Comparison of ENCODE assay signal across 8 cellular contexts in the genomic region with DNA sequence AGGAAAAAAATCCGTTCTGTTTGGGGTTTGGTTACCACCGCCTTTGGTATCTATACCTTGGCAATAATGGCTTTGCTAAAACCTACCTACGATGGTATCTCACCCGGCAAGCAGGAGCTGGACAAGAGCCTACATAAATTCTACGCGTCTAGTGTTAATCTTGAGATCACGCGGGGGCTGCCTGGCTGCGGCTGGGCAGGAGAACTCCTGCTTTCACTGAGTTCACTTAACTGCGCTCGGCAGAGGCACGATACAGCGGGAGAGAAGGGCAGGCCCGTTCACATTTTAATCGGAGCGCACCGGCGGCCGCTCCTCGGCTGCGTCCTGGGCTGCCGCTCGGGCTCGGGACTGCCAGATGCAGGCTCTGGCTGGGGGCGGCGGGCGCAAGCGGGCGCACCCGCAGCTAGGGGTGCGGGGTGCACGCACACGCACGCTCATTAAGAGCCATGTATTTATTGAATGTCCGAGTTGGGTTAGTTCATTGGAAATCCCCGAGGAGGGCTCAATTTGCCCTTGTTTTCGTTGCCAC. TPM values are rescaled to one million over a fixed set of nuclear protein-coding genes. Genes with fewer than 3 reads are reported as not detected.
DNase-seq lines count a peak whose midpoint lies in the region; ATAC-seq, FAIRE-seq and TF ChIP-seq lines count a peak whose summit lies in the region.

No MANE protein-coding gene starts in this region.

- peaks cover 47% of the 10 kb centered on the region for H3K27me3 ChIP-seq in effector memory CD4-positive, alpha-beta T cell (replicated peaks; ENCODE audit: control insufficient read depth, insufficient read depth, low read length, poor library complexity, severe bottlenecking)
- H3K27me3 ChIP-seq in osteoblast (ENCODE audit: insufficient read depth, low read length) = peaks cover 74% of the 10 kb centered on the region
- H3K27me3 ChIP-seq in small intestine (ENCODE audit: control insufficient read depth in 2 of 2, insufficient read depth in 2 of 2, low read length in 2 of 2) = peaks cover 23 to 43% of the 10 kb centered on the region in 2 donors

- no peaks in the 10 kb centered on the region for H3K9me3 ChIP-seq in effector memory CD4-positive, alpha-beta T cell (ENCODE audit: control insufficient read depth, low read length)
- no peaks in the 10 kb centered on the region for H3K9me3 ChIP-seq in osteoblast (ENCODE audit: low read depth, low read length)
- no peaks in the 10 kb centered on the region for H3K9me3 ChIP-seq in small intestine (ENCODE audit: control insufficient read depth, low read depth)

- WGBS in small intestine, 3 donors = 1 to 2% (median 1%) methylated on average over 36 to 37 of the region's 37 CpGs

- no peak overlapping the region for H2AFZ ChIP-seq in osteoblast (ENCODE audit: low read length)

- FAIRE-seq in small intestine (lab: Jason Lieb, UNC) = no peak

- DNase-seq in ELF-1 (ENCODE audit: low read depth, low spot score) (peak; percentile 67), NCI-H1105 treated with DMSO at 0.1 percent for 48 hours (lab: John Stamatoyannopoulos, UW) (peak; percentile 50), osteoblast (ENCODE audit: insufficient read length, low spot score, missing footprints) (peak; percentile 86), small intestine (no peak), cortex of kidney (lab: John Stamatoyannopoulos, UW) (no peak)
- no peak for DNase-seq in effector memory CD4-positive, alpha-beta T cell

- H3K36me3 ChIP-seq in effector memory CD4-positive, alpha-beta T cell (ENCODE audit: control insufficient read depth, insufficient read depth, low read length) = no peaks in the 10 kb centered on the region
- no peaks in the 10 kb centered on the region for H3K36me3 ChIP-seq in osteoblast (ENCODE audit: insufficient read depth, low read length)
- no peaks in the 10 kb centered on the region for H3K36me3 ChIP-seq in small intestine (ENCODE audit: control insufficient read depth in 2 of 2, insufficient read depth in 2 of 2, low read length in 2 of 2)

- peak overlapping the region; percentile 54 for H3K4me2 ChIP-seq in osteoblast (ENCODE audit: insufficient read depth, low read length)

- peaks cover 21% of the 10 kb centered on the region for H3K4me1 ChIP-seq in effector memory CD4-positive, alpha-beta T cell (ENCODE audit: control insufficient read depth, insufficient read depth, low read length, poor library complexity, severe bottlenecking)
- H3K4me1 ChIP-seq in osteoblast (ENCODE audit: insufficient read depth, low read length) (no peaks in the 10 kb centered on the region), small intestine (ENCODE audit: control insufficient read depth in 2 of 2, insufficient read depth in 1 of 2, low read depth in 1 of 2, low read length in 1 of 2) (peaks cover 2 to 4% of the 10 kb centered on the region in 2 donors)

- no peak for TF ChIP-seq CTCF in osteoblast (IDR thresholded peaks at IDR 0.05; ENCODE audit: extremely low read depth, low read depth, low read length)

- H4K20me1 ChIP-seq in osteoblast (ENCODE audit: insufficient read depth, low read length) = no peaks in the 10 kb centered on the region

- H3K4me3 ChIP-seq in effector memory CD4-positive, alpha-beta T cell (ENCODE audit: insufficient read depth, low read depth, low read length, poor library complexity, severe bottlenecking) = peak overlapping the region; percentile 43
- H3K4me3 ChIP-seq in osteoblast (ENCODE audit: insufficient read depth, low read length) (peak overlapping the region; percentile 55), small intestine (ENCODE audit: low read depth in 1 of 2, low read length in 2 of 2) (peak overlapping the region in 1 of 2 donors; percentile 41)

- ATAC-seq in GM19452 (IDR thresholded peaks at IDR 0.05; ENCODE audit: unreplicated experiment) (no peak), GM18511 (IDR thresholded peaks at IDR 0.05; ENCODE audit: unreplicated experiment) (no peak)

- H3K79me2 ChIP-seq in osteoblast (ENCODE audit: insufficient read depth, low read length) = no peaks in the 10 kb centered on the region

- no peak overlapping the region for H3K27ac ChIP-seq in effector memory CD4-positive, alpha-beta T cell (ENCODE audit: insufficient read depth, low read length, poor library complexity, severe bottlenecking)
- H3K27ac ChIP-seq in osteoblast (ENCODE audit: low read depth, low read length) = no peak overlapping the region
- H3K27ac ChIP-seq in small intestine (ENCODE audit: low read depth in 1 of 2, low read length in 1 of 2) = no peak overlapping the region

RNA-seq across cellular contexts. Expression of a gene that starts 1.7 kb away (rescaled TPM):
- under 0.01 TPM in 1 of 2 replicates, not detected in the other for total RNA-seq in osteoblast
- under 1 TPM in 1 of 3 donors, not detected in 2; 0.15 TPM for polyA plus RNA-seq in small intestine

Comparison
In these comparisons a context has a peak if more than half of its experiments do, and no peak if none do; other contexts are left out.
1. DNase-seq: peak in ELF-1 (single experiment), NCI-H1105 treated with DMSO at 0.1 percent for 48 hours (single experiment) and osteoblast (single experiment); none in effector memory CD4-positive, alpha-beta T cell (0 of 3), small intestine (single experiment) and cortex of kidney (single experiment).